In the genomic region with DNA sequence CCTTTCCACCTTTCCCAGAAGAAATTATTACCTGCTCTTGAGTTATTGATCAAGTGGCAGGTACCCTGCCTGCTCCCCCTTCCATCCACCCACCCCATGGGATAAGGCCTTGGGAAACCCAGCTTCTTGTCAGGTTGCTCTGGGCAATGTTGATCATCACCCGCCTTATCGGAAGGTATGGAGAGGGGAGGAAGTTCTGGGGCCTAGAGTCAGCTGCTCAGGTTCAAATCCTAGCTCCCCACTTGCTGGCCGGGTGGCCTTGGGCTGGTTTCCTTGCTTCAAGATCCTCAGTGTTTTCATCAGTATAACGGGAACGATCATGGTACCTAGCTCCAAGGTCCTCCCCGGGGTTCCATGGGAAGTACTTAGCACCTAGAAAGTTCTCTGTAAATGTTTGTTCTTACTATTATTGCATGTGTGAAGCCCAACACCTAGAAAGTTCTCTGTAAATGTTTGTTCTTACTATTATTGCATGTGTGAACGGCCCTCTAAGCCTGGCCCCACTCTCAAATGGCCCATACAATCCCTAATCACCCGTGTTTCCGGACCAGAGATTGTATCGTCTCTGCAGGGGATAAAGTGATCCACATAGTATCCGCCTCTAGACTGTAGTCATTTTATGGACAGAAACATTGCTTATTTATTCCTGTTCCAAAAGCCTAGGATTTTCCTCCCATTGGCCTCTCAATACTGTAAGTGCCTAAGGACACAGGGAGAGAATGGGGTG, we compare ENCODE assay signal across 8 cellular contexts. TPM values are rescaled to one million over a fixed set of nuclear protein-coding genes. Genes with fewer than 3 reads are reported as not detected.
A peak's percentile ranks its signal among the peaks of the same experiment; 100 is the strongest.
DNase-seq lines count a peak whose midpoint lies in the region; ATAC-seq lines count a peak whose summit lies in the region.

No MANE protein-coding gene starts in this region.

- H3K4me3 ChIP-seq in iPS-18a (ENCODE audit: low read length), result peak overlapping the region; percentile 61

- H3K9ac ChIP-seq in iPS-18a (ENCODE audit: low read length), result peak overlapping the region; percentile 19

- no peak overlapping the region for H3K27ac ChIP-seq in iPS-18a (ENCODE audit: low read length)

- H3K36me3 ChIP-seq in iPS-18a (ENCODE audit: control insufficient read depth, low read depth, low read length), result no peaks in the 10 kb centered on the region

- DNase-seq in T-helper 2 cell treated with Interferon-gamma antibody and Interleukin-4, amounts not matched to agents 5 μg/mL and 100 μg/mL, for 36 hours (ENCODE audit: low spot score), result no peak
- DNase-seq in T-helper 2 cell (no peak), NCI-H748 (lab: John Stamatoyannopoulos, UW; ENCODE audit: unreplicated experiment) (no peak), cerebellum (ENCODE audit: low spot score) (no peak), NCI-H446 treated with DMSO at 0.1 percent for 48 hours (lab: John Stamatoyannopoulos, UW) (no peak)
- DNase-seq in activated CD4-positive, alpha-beta memory T cell treated with anti-CD3 and anti-CD28 coated beads, Interleukin-2, amount 10 ng/mL, durations not matched to agents 7 days and 5 days, result no peak

- H3K9me3 ChIP-seq in iPS-18a (ENCODE audit: control insufficient read depth, low read depth, low read length), result no peaks in the 10 kb centered on the region

- H3K27me3 ChIP-seq in iPS-18a (ENCODE audit: control insufficient read depth, insufficient read depth, low read length), result peaks cover 43% of the 10 kb centered on the region

- CTCF ChIA-PET in activated CD4-positive, alpha-beta memory T cell treated with anti-CD3 and anti-CD28 coated beads, Interleukin-2, amount 10 ng/mL, durations not matched to agents 7 days and 5 days (lab: Charles Lee), result interaction anchor here (1.2 to 1.4 kb wide), 2 partner anchors 77 to 171 kb away, joined by 3 to 4 read pairs; no protein-coding TSS in a partner anchor

- peaks cover 54% of the 10 kb centered on the region for H3K27me3 Mint-ChIP-seq in T-helper 2 cell treated with Interferon-gamma antibody and Interleukin-4, amounts not matched to agents 5 μg/mL and 100 μg/mL, for 36 hours (ENCODE audit: low read depth)
- peaks cover 5% of the 10 kb centered on the region for H3K27me3 Mint-ChIP-seq in activated CD4-positive, alpha-beta memory T cell treated with anti-CD3 and anti-CD28 coated beads, Interleukin-2, amount 10 ng/mL, durations not matched to agents 7 days and 5 days
- no peaks in the 10 kb centered on the region for H3K27me3 Mint-ChIP-seq in stimulated activated memory B cell treated with anti-CD40 and anti-IgM and Interleukin-4, amounts not matched to agents 10 μg/mL and 1 μg/mL and 100 μg/mL, for 72 hours

- peak overlapping the region; percentile 77 for H3K27ac Mint-ChIP-seq in T-helper 2 cell treated with Interferon-gamma antibody and Interleukin-4, amounts not matched to agents 5 μg/mL and 100 μg/mL, for 36 hours
- H3K27ac Mint-ChIP-seq in activated CD4-positive, alpha-beta memory T cell treated with anti-CD3 and anti-CD28 coated beads, Interleukin-2, amount 10 ng/mL, durations not matched to agents 7 days and 5 days, result peak overlapping the region; percentile 41
- H3K27ac Mint-ChIP-seq in stimulated activated memory B cell treated with anti-CD40 and anti-IgM and Interleukin-4, amounts not matched to agents 10 μg/mL and 1 μg/mL and 100 μg/mL, for 72 hours, result peak overlapping the region; percentile 78

- H3K4me1 ChIP-seq in iPS-18a (ENCODE audit: control insufficient read depth, low read depth, low read length), result peaks cover 14% of the 10 kb centered on the region

- peaks cover 6% of the 10 kb centered on the region for H3K36me3 Mint-ChIP-seq in T-helper 2 cell treated with Interferon-gamma antibody and Interleukin-4, amounts not matched to agents 5 μg/mL and 100 μg/mL, for 36 hours (ENCODE audit: low read depth)
- peaks cover 31% of the 10 kb centered on the region for H3K36me3 Mint-ChIP-seq in activated CD4-positive, alpha-beta memory T cell treated with anti-CD3 and anti-CD28 coated beads, Interleukin-2, amount 10 ng/mL, durations not matched to agents 7 days and 5 days (ENCODE audit: low read depth)
- H3K36me3 Mint-ChIP-seq in stimulated activated memory B cell treated with anti-CD40 and anti-IgM and Interleukin-4, amounts not matched to agents 10 μg/mL and 1 μg/mL and 100 μg/mL, for 72 hours, result peaks cover 8% of the 10 kb centered on the region

- no peaks in the 10 kb centered on the region for H3K9me3 Mint-ChIP-seq in T-helper 2 cell treated with Interferon-gamma antibody and Interleukin-4, amounts not matched to agents 5 μg/mL and 100 μg/mL, for 36 hours
- H3K9me3 Mint-ChIP-seq in activated CD4-positive, alpha-beta memory T cell treated with anti-CD3 and anti-CD28 coated beads, Interleukin-2, amount 10 ng/mL, durations not matched to agents 7 days and 5 days, result no peaks in the 10 kb centered on the region
- no peaks in the 10 kb centered on the region for H3K9me3 Mint-ChIP-seq in stimulated activated memory B cell treated with anti-CD40 and anti-IgM and Interleukin-4, amounts not matched to agents 10 μg/mL and 1 μg/mL and 100 μg/mL, for 72 hours

- H3K4me3 Mint-ChIP-seq in T-helper 2 cell treated with Interferon-gamma antibody and Interleukin-4, amounts not matched to agents 5 μg/mL and 100 μg/mL, for 36 hours, result peak overlapping the region; percentile 86
- H3K4me3 Mint-ChIP-seq in activated CD4-positive, alpha-beta memory T cell treated with anti-CD3 and anti-CD28 coated beads, Interleukin-2, amount 10 ng/mL, durations not matched to agents 7 days and 5 days, result peak overlapping the region; percentile 77
- H3K4me3 Mint-ChIP-seq in stimulated activated memory B cell treated with anti-CD40 and anti-IgM and Interleukin-4, amounts not matched to agents 10 μg/mL and 1 μg/mL and 100 μg/mL, for 72 hours, result peak overlapping the region; percentile 83

- ATAC-seq in stimulated activated memory B cell treated with anti-CD40 and anti-IgM and Interleukin-4, amounts not matched to agents 10 μg/mL and 1 μg/mL and 100 μg/mL, for 72 hours, result no peak

- H3K4me1 Mint-ChIP-seq in T-helper 2 cell treated with Interferon-gamma antibody and Interleukin-4, amounts not matched to agents 5 μg/mL and 100 μg/mL, for 36 hours (ENCODE audit: low read depth), result peaks cover 32% of the 10 kb centered on the region
- H3K4me1 Mint-ChIP-seq in activated CD4-positive, alpha-beta memory T cell treated with anti-CD3 and anti-CD28 coated beads, Interleukin-2, amount 10 ng/mL, durations not matched to agents 7 days and 5 days, result peaks cover 13% of the 10 kb centered on the region
- H3K4me1 Mint-ChIP-seq in stimulated activated memory B cell treated with anti-CD40 and anti-IgM and Interleukin-4, amounts not matched to agents 10 μg/mL and 1 μg/mL and 100 μg/mL, for 72 hours, result peaks cover 69% of the 10 kb centered on the region

- POLR2A ChIA-PET in activated CD4-positive, alpha-beta memory T cell treated with anti-CD3 and anti-CD28 coated beads, Interleukin-2, amount 10 ng/mL, durations not matched to agents 7 days and 5 days (lab: Charles Lee), result interaction anchor here (1.0 to 4.8 kb wide), 7 partner anchors 11 to 112 kb away, joined by 3 to 33 read pairs (median 5); no protein-coding TSS in a partner anchor

RNA-seq across cellular contexts. Expression of a gene that starts 1.1 kb away (rescaled TPM):
- total RNA-seq in activated CD4-positive, alpha-beta memory T cell treated with anti-CD3 and anti-CD28 coated beads, Interleukin-2, amount 10 ng/mL, durations not matched to agents 7 days and 5 days, result 100 to 1,000 TPM; 158 to 160 TPM
- 55.3 TPM for total RNA-seq in cerebellum
